In the genomic region with DNA sequence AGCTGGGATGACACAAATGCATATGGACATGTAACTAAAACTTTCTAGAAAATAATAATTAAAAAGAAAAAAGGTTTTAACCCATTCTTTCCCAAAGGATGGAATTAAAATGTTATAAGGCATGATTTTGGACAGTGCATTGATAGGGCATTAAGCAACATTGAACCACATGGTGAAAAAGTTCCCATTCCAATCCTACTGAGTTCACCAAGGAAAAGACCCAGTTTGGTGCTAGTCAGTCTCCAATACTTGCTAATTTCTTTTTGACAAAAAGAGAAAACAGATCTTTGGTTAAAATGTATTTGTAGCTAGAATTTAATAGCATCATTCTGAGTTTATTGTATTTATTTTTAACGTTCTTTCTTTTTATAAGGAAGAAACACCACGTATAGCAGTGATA, we compare ENCODE assay signal across 8 cellular contexts. TPM values are rescaled to one million over a fixed set of nuclear protein-coding genes. Genes with fewer than 3 reads are reported as not detected.
"Had no signal": no experiment of that assay in that cellular context is flagged by ENCODE, and none has a peak within 500 bp of the region (broad histone marks: within the 10 kb centered on the region; RNA-seq: fewer than 3 reads in every experiment).

No MANE protein-coding gene starts in this region.

- H3K9me3 ChIP-seq: transverse colon had no signal

- H3K27ac ChIP-seq: neural progenitor cell had no signal

- H3K27me3 ChIP-seq: brain microvascular endothelial cell, left lung, neural progenitor cell, transverse colon had no signal

- DNase-seq: activated gamma-delta T cell, cerebellar nuclear complex, islet precursor cell, left lung, transverse colon had no signal

- H3K36me3 ChIP-seq: brain microvascular endothelial cell, neural progenitor cell, transverse colon had no signal

- H3K4me3 ChIP-seq: neural progenitor cell had no signal

- H2AFZ ChIP-seq: neural progenitor cell had no signal

- H3K4me2 ChIP-seq: neural progenitor cell had no signal

- H3K9ac ChIP-seq: neural progenitor cell had no signal

RNA-seq across cellular contexts. Expression of gene EMP2, which starts 28.1 kb away (rescaled TPM):
- total RNA-seq: T-helper 2 cell treated with Interferon-gamma antibody and Interleukin-4, amounts not matched to agents 100 ng/mL and 5 ng/mL, for 36 hours had no signal
